12 cellular contexts compared by ENCODE assay signal in the genomic region with DNA sequence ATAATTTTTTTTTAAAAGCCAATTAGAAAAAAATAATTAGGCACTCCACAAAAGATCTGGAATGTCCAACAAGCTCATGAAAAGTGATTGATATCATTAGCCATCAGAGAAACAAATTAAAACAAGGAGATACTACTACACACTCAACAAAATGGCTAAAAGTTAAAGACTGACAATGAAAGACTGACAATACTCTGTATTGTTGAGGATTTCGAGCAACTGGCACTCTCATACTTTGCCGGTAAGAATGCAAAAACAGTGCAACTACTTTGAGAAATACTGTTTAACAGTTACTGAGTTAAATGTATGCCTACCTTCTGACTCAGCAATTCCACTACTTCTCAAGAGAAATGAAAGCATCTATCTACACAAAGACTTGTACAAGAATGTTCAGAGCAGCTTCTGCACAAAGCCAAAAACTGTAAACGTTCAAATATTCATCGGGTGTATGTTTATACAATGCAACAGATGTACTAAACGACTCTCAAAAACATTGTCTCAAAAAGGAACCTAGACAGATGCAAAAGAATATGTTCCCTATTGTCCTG. TPM values are rescaled to one million over a fixed set of nuclear protein-coding genes. Genes with fewer than 3 reads are reported as not detected.
DNase-seq lines count a peak whose midpoint lies in the region; ATAC-seq and TF ChIP-seq lines count a peak whose summit lies in the region.
"Had no signal": no experiment of that assay in that cellular context is flagged by ENCODE, and none has a peak within 500 bp of the region (broad histone marks: within the 10 kb centered on the region; RNA-seq: fewer than 3 reads in every experiment).

No MANE protein-coding gene starts in this region.

- peaks cover 4% of the 10 kb centered on the region for H3K9me3 Mint-ChIP-seq in activated CD4-positive, alpha-beta T cell treated with anti-CD3 and anti-CD28 coated beads, Interleukin-2, amount 10 ng/mL, durations not matched to agents 24 days and 14 days
- no peaks in the 10 kb centered on the region for H3K9me3 Mint-ChIP-seq in WTC11
- peaks cover 0 to 4% of the 10 kb centered on the region in 2 donors for H3K9me3 Mint-ChIP-seq in stimulated activated naive CD8-positive, alpha-beta T cell treated with anti-CD3 and anti-CD28 coated beads, Interleukin-15, amount 100 ng/mL, for 72 hours

- H3K27ac Mint-ChIP-seq in activated CD4-positive, alpha-beta T cell treated with anti-CD3 and anti-CD28 coated beads, Interleukin-2, amount 10 ng/mL, durations not matched to agents 24 days and 14 days: no peak overlapping the region
- peak overlapping the region; percentile 33; the same call in 1 of the 2 replicates for H3K27ac Mint-ChIP-seq in WTC11
- no peak overlapping the region for H3K27ac Mint-ChIP-seq in stimulated activated naive CD8-positive, alpha-beta T cell treated with anti-CD3 and anti-CD28 coated beads, Interleukin-15, amount 100 ng/mL, for 72 hours

- no peak for ATAC-seq in WTC11
- ATAC-seq in stimulated activated naive CD8-positive, alpha-beta T cell treated with anti-CD3 and anti-CD28 coated beads, Interleukin-15, amount 100 ng/mL, for 72 hours: no peak
- ATAC-seq: left cardiac atrium had no signal

- H3K36me3 ChIP-seq in HAP-1 (replicated peaks): no peaks in the 10 kb centered on the region
- H3K36me3 ChIP-seq: ascending aorta had no signal

- peaks cover 32% of the 10 kb centered on the region for H3K4me1 Mint-ChIP-seq in activated CD4-positive, alpha-beta T cell treated with anti-CD3 and anti-CD28 coated beads, Interleukin-2, amount 10 ng/mL, durations not matched to agents 24 days and 14 days
- peaks cover 70% of the 10 kb centered on the region for H3K4me1 Mint-ChIP-seq in WTC11
- peaks cover 47% of the 10 kb centered on the region for H3K4me1 Mint-ChIP-seq in stimulated activated naive CD8-positive, alpha-beta T cell treated with anti-CD3 and anti-CD28 coated beads, Interleukin-15, amount 100 ng/mL, for 72 hours

- no peaks in the 10 kb centered on the region for H3K9me3 ChIP-seq in HAP-1
- H3K9me3 ChIP-seq: ascending aorta had no signal

- peak overlapping the region; percentile 80 for H3K4me3 ChIP-seq in fibroblast of villous mesenchyme (ENCODE audit: low read depth, low read length)
- no peak overlapping the region for H3K4me3 ChIP-seq in HAP-1

- H3K36me3 Mint-ChIP-seq in activated CD4-positive, alpha-beta T cell treated with anti-CD3 and anti-CD28 coated beads, Interleukin-2, amount 10 ng/mL, durations not matched to agents 24 days and 14 days (ENCODE audit: low read depth): no peaks in the 10 kb centered on the region
- H3K36me3 Mint-ChIP-seq in WTC11: no peaks in the 10 kb centered on the region; the same call in 1 of the 2 replicates

- H3K4me3 Mint-ChIP-seq in activated CD4-positive, alpha-beta T cell treated with anti-CD3 and anti-CD28 coated beads, Interleukin-2, amount 10 ng/mL, durations not matched to agents 24 days and 14 days: peak overlapping the region; percentile 95
- H3K4me3 Mint-ChIP-seq in WTC11: peak overlapping the region; percentile 93
- peak overlapping the region; percentile 22 to 90 for H3K4me3 Mint-ChIP-seq in stimulated activated naive CD8-positive, alpha-beta T cell treated with anti-CD3 and anti-CD28 coated beads, Interleukin-15, amount 100 ng/mL, for 72 hours

- CTCF ChIA-PET in WTC11 (lab: Charles Lee): no interaction called here

- H3K4me1 ChIP-seq in HAP-1: peaks cover 62% of the 10 kb centered on the region

- no peaks in the 10 kb centered on the region for H3K27me3 ChIP-seq in HAP-1 (ENCODE audit: low read depth)
- H3K27me3 ChIP-seq: ascending aorta had no signal

- POLR2A ChIA-PET in WTC11 (lab: Charles Lee): no interaction called here

- intact Hi-C loops in activated CD4-positive, alpha-beta T cell treated with anti-CD3 and anti-CD28 coated beads, Interleukin-2, amount 10 ng/mL, durations not matched to agents 24 days and 14 days (cut with micrococcal nuclease): loop anchor here (2.0 to 5.0 kb wide), 9 partner anchors 17 to 629 kb away; partner anchors contain the start of genes MAPRE2 and ZNF397

- in situ Hi-C loops in HAP-1 (cut with MboI; ENCODE audit: low sequenced_read_pairs): no loop called here

- DNase-seq in activated CD4-positive, alpha-beta T cell treated with anti-CD3 and anti-CD28 coated beads, Interleukin-2, amount 10 ng/mL, durations not matched to agents 24 days and 14 days: no peak
- DNase-seq in activated CD4-positive, alpha-beta T cell treated with anti-CD3 and anti-CD28 coated beads for 1 hour: no peak
- DNase-seq in WTC11 (ENCODE audit: low spot score): no peak
- DNase-seq in fibroblast of villous mesenchyme (ENCODE audit: low read depth): peak; percentile 50
- no peak for DNase-seq in stimulated activated naive CD8-positive, alpha-beta T cell treated with anti-CD3 and anti-CD28 coated beads, Interleukin-15, amount 100 ng/mL, for 72 hours
- DNase-seq in NCI-H1930 (lab: John Stamatoyannopoulos, UW): no peak
- no peak for DNase-seq in RKO (ENCODE audit: low spot score)
- DNase-seq in HAP-1 (ENCODE audit: low spot score in 2 of 2): no peak
- DNase-seq: activated CD4-positive, CD25-positive, alpha-beta regulatory T cell; left cardiac atrium; NCI-H187 treated with DMSO at 0.1 percent for 48 hours had no signal

- TF ChIP-seq CTCF in WTC11 (IDR thresholded peaks at IDR 0.05): no peak
- no peak for TF ChIP-seq CTCF in fibroblast of villous mesenchyme (IDR thresholded peaks at IDR 0.05; ENCODE audit: insufficient read depth, low read depth, low read length)

- peaks cover 3% of the 10 kb centered on the region for H3K27me3 Mint-ChIP-seq in activated CD4-positive, alpha-beta T cell treated with anti-CD3 and anti-CD28 coated beads, Interleukin-2, amount 10 ng/mL, durations not matched to agents 24 days and 14 days
- no peaks in the 10 kb centered on the region for H3K27me3 Mint-ChIP-seq in WTC11 (ENCODE audit: low read depth)
- H3K27me3 Mint-ChIP-seq in stimulated activated naive CD8-positive, alpha-beta T cell treated with anti-CD3 and anti-CD28 coated beads, Interleukin-15, amount 100 ng/mL, for 72 hours: no peaks in the 10 kb centered on the region

TF ChIP-seq in WTC11, 78 proteins besides CTCF, POLR2A, EP300 and RAD21 (continues in another document):
- TF ChIP-seq ZNF671 (CRISPR knock-in tag; IDR thresholded peaks at IDR 0.05) (no peak), ZNF425 (CRISPR knock-in tag; conservative IDR thresholded peaks at IDR 0.05) (no peak), SP1 (CRISPR knock-in tag; conservative IDR thresholded peaks at IDR 0.05) (no peak), GABPB1 (CRISPR knock-in tag; IDR thresholded peaks at IDR 0.05) (no peak), ZNF396 (CRISPR knock-in tag; IDR thresholded peaks at IDR 0.05; ENCODE audit: borderline replicate concordance) (no peak)
- TF ChIP-seq, protein P1, sequence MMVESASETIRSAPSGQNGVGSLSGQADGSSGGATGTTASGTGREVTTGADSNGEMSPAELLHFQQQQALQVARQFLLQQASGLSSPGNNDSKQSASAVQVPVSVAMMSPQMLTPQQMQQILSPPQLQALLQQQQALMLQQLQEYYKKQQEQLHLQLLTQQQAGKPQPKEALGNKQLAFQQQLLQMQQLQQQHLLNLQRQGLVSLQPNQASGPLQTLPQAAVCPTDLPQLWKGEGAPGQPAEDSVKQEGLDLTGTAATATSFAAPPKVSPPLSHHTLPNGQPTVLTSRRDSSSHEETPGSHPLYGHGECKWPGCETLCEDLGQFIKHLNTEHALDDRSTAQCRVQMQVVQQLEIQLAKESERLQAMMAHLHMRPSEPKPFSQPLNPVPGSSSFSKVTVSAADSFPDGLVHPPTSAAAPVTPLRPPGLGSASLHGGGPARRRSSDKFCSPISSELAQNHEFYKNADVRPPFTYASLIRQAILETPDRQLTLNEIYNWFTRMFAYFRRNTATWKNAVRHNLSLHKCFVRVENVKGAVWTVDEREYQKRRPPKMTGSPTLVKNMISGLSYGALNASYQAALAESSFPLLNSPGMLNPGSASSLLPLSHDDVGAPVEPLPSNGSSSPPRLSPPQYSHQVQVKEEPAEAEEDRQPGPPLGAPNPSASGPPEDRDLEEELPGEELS (CRISPR knock-in tag; IDR thresholded peaks at IDR 0.05): no peak

RNA-seq across cellular contexts. Expression of gene INO80C, which starts 1.9 kb away (rescaled TPM):
- 34.7 and 37.6 TPM in 2 replicates for total RNA-seq in activated CD4-positive, alpha-beta T cell treated with anti-CD3 and anti-CD28 coated beads, Interleukin-2, amount 10 ng/mL, durations not matched to agents 24 days and 14 days
- total RNA-seq in WTC11 (2021): 42.3 to 49.4 TPM (median 45.6 TPM) in 3 replicates
- total RNA-seq in fibroblast of villous mesenchyme: 4.8 and 5.6 TPM in 2 replicates
